In genomic region chr6:85460951-85461805, GRCh38 we compare ENCODE assay signal across 9 cellular contexts. TPM values are rescaled to one million over a fixed set of nuclear protein-coding genes. Genes with fewer than 3 reads are reported as not detected.
DNase-seq lines count a peak whose midpoint lies in the region; ATAC-seq and TF ChIP-seq lines count a peak whose summit lies in the region.
"Had no signal": no experiment of that assay in that cellular context is flagged by ENCODE, and none has a peak within 500 bp of the region (broad histone marks: within the 10 kb centered on the region; RNA-seq: fewer than 3 reads in every experiment).

No MANE protein-coding gene starts in this region.

- peaks cover 0 to 4% (median 0%) of the 10 kb centered on the region in 3 donors for H3K9me3 Mint-ChIP-seq in T-cell

- H3K4me3 Mint-ChIP-seq in T-cell: peak overlapping the region in 2 of 3 donors; percentile 39 to 63

- peaks cover 67% of the 10 kb centered on the region for H3K79me2 ChIP-seq in ACC112 (ENCODE audit: control insufficient read depth, insufficient read depth, low read length, unreplicated experiment)

- peaks cover 81 to 95% (median 90%) of the 10 kb centered on the region in 3 donors for H3K4me1 Mint-ChIP-seq in T-cell

- peak overlapping the region; percentile 100 for H3K27ac ChIP-seq in ACC112 (ENCODE audit: low read depth, low read length)
- H3K27ac ChIP-seq in uterus: peak overlapping the region; percentile 80 to 85
- H3K27ac ChIP-seq: cardiac muscle cell had no signal

- H3K4me1 ChIP-seq in ACC112 (ENCODE audit: control insufficient read depth, insufficient read depth, low read length, unreplicated experiment) (peaks cover 94% of the 10 kb centered on the region), uterus (peaks cover 25 to 44% of the 10 kb centered on the region in 2 donors)

- no peak overlapping the region for H2AFZ ChIP-seq in ACC112 (ENCODE audit: low read length, unreplicated experiment)

- intact Hi-C loops in left ventricle myocardium superior (cut with micrococcal nuclease) (no loop called here), uterus (cut with DNase I; ENCODE audit: low total_unique reads) (no loop called here)

- POLR2A ChIA-PET in T-cell (lab: Charles Lee): interaction anchor here in 1 of 2 donors (1.2 kb wide), 1 partner anchor 9 kb away, joined by 3 read pairs; no protein-coding TSS in a partner anchor

- H3K27me3 ChIP-seq in ACC112 (ENCODE audit: insufficient read depth, low read length) (no peaks in the 10 kb centered on the region), uterus (no peaks in the 10 kb centered on the region)
- H3K27me3 ChIP-seq: cardiac muscle cell had no signal

- H3K36me3 ChIP-seq in ACC112 (ENCODE audit: insufficient read depth, low read length) (peaks cover 9% of the 10 kb centered on the region), uterus (no peaks in the 10 kb centered on the region)
- H3K36me3 ChIP-seq: cardiac muscle cell had no signal

- no peak for TF ChIP-seq POLR2A in uterus (IDR thresholded peaks at IDR 0.05)

- no peak for TF ChIP-seq CTCF in uterus (IDR thresholded peaks at IDR 0.05)

- DNase-seq in T-cell (peak in 29 of 34 experiments; percentile 7 to 56 (median 25)), left ventricle myocardium superior (no peak), uterus (peak; percentile 26 to 47), NCI-H82 treated with DMSO at 0.1 percent for 48 hours (lab: John Stamatoyannopoulos, UW; ENCODE audit: unreplicated experiment) (no peak), AG08395 (ENCODE audit: low spot score) (no peak)

- H3K4me3 ChIP-seq in ACC112 (ENCODE audit: low read depth, low read length) (no peak overlapping the region), uterus (no peak overlapping the region)
- H3K4me3 ChIP-seq: cardiac muscle cell had no signal

- H3K36me3 Mint-ChIP-seq in T-cell: no peaks in the 10 kb centered on the region

- H3K9me3 ChIP-seq in uterus: no peaks in the 10 kb centered on the region

- ATAC-seq in GM19025 (IDR thresholded peaks at IDR 0.05; ENCODE audit: low read depth, unreplicated experiment): peak; percentile 75
- peak; percentile 58 for ATAC-seq in HG03097 (IDR thresholded peaks at IDR 0.05; ENCODE audit: low FRiP score, unreplicated experiment)
- ATAC-seq in T-cell (replicated peaks in 1 of 4): peak; percentile 70 to 87 (median 84)
- peak; percentile 59 for ATAC-seq in left ventricle myocardium superior

- CTCF ChIA-PET in T-cell (lab: Charles Lee): interaction anchor here (0.9 to 2.2 kb wide), 4 partner anchors 11 to 22 kb away, joined by 3 to 8 read pairs (median 4); partner anchors contain the start of gene NT5E (in 1 of the 2)

- peaks cover 12 to 19% of the 10 kb centered on the region in 2 donors for H3K27me3 Mint-ChIP-seq in T-cell

- H3K27ac Mint-ChIP-seq in T-cell: peak overlapping the region; percentile 79 to 91

RNA-seq across cellular contexts. Expression of gene NT5E, which starts 11.3 kb away (rescaled TPM):
- 10 to 100 TPM in 3 of 5 donors, 1 to 10 TPM in 2; 8.0 to 18.6 (median 11.0) TPM for total RNA-seq in T-cell
- total RNA-seq in left ventricle myocardium superior: 6.0 TPM
- 100 to 1,000 TPM in 1 of 4 donors, 10 to 100 TPM in 3; 23.5 to 136 (median 65.4) TPM for total RNA-seq in uterus

Comparison
In these comparisons a context has a peak if more than half of its experiments do, and no peak if none do; other contexts are left out.
1. DNase-seq: peak in T-cell (29 of 34) and uterus (2 of 2); none in left ventricle myocardium superior (single experiment), NCI-H82 treated with DMSO at 0.1 percent for 48 hours (single experiment) and AG08395 (single experiment).
2. Peak in every context shown above with its lines, with median percentiles within 50 percentile points of each other: ATAC-seq.